2 cellular contexts compared by ENCODE assay signal in the genomic region with DNA sequence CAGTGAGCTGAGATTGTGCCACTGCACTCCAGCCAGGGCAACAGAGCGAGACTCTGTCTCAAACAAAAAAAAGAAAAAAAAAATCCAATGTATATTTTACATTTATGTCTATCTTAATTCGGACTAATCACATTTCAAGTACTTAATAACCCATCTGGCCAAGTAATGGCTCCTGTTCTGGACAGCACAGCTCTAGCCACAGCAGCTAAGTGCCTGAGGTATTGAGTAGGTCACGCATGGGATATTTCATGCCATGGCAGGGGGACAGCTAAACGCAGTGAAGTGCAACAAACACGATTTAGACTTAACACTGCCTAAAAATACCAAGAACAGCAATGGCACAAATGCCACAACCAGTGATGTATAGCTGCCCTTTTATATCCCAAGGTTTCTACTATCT.
TF ChIP-seq lines count a peak whose summit lies in the region.

No MANE protein-coding gene starts in this region.

TF ChIP-seq in HepG2, 621 proteins besides CTCF, POLR2A, EP300 and RAD21:
- TF ChIP-seq, protein P1, sequence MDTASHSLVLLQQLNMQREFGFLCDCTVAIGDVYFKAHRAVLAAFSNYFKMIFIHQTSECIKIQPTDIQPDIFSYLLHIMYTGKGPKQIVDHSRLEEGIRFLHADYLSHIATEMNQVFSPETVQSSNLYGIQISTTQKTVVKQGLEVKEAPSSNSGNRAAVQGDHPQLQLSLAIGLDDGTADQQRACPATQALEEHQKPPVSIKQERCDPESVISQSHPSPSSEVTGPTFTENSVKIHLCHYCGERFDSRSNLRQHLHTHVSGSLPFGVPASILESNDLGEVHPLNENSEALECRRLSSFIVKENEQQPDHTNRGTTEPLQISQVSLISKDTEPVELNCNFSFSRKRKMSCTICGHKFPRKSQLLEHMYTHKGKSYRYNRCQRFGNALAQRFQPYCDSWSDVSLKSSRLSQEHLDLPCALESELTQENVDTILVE (CRISPR knock-in tag; IDR thresholded peaks at IDR 0.05): no peak
- TF ChIP-seq TEAD3 (CRISPR knock-in tag; optimal IDR thresholded peaks at IDR 0.05; ENCODE audit: borderline replicate concordance) (peak; percentile 30), ARID2 (CRISPR knock-in tag; IDR thresholded peaks at IDR 0.05; ENCODE audit: borderline replicate concordance) (0 out of 2 replicates have a peak, but pooled peaks have one; percentile 33)

TF ChIP-seq in GM12878, 131 proteins besides CTCF, POLR2A, EP300 and RAD21:
- TF ChIP-seq PAX5 (IDR thresholded peaks at IDR 0.05; ENCODE audit: borderline replicate concordance, low read depth, low read length) (peak; percentile 85), ZNF207 (IDR thresholded peaks at IDR 0.05; ENCODE audit: borderline replicate concordance) (no peak)
TF ChIP-seq in GM12878: peak in this region for 1.
